In genomic region chr5:139562847-139563246, GRCh38 we compare ENCODE assay signal across 9 cellular contexts. TPM values are rescaled to one million over a fixed set of nuclear protein-coding genes. Genes with fewer than 3 reads are reported as not detected.
DNase-seq lines count a peak whose midpoint lies in the region; ATAC-seq and TF ChIP-seq lines count a peak whose summit lies in the region.
"Had no signal": no experiment of that assay in that cellular context is flagged by ENCODE, and none has a peak within 500 bp of the region (broad histone marks: within the 10 kb centered on the region; RNA-seq: fewer than 3 reads in every experiment).

No MANE protein-coding gene starts in this region.

- H3K4me1 Mint-ChIP-seq in activated T-cell treated with anti-CD3 and anti-CD28 coated beads, Interleukin-2, amount 50 U/mL, for 24 hours (ENCODE audit: low read depth): peaks cover 45% of the 10 kb centered on the region
- H3K4me1 Mint-ChIP-seq in activated naive CD8-positive, alpha-beta T cell treated with anti-CD3 and anti-CD28 coated beads for 36 hours: peaks cover 39% of the 10 kb centered on the region

- ATAC-seq in left lung: no peak

- no peak for TF ChIP-seq POLR2A in thyroid gland (IDR thresholded peaks at IDR 0.05)

- peak overlapping the region; percentile 98 for H3K27ac Mint-ChIP-seq in activated T-cell treated with anti-CD3 and anti-CD28 coated beads, Interleukin-2, amount 50 U/mL, for 24 hours
- peak overlapping the region; percentile 96 for H3K27ac Mint-ChIP-seq in activated naive CD8-positive, alpha-beta T cell treated with anti-CD3 and anti-CD28 coated beads for 36 hours

- peak overlapping the region; percentile 99 for H3K4me3 Mint-ChIP-seq in activated T-cell treated with anti-CD3 and anti-CD28 coated beads, Interleukin-2, amount 50 U/mL, for 24 hours
- peak overlapping the region; percentile 98 for H3K4me3 Mint-ChIP-seq in activated naive CD8-positive, alpha-beta T cell treated with anti-CD3 and anti-CD28 coated beads for 36 hours

- H3K4me3 ChIP-seq in left lung (peak overlapping the region; percentile 77 to 85), thyroid gland (replicated peaks in 1 of 3) (peak overlapping the region in 1 of 3 donors; percentile 87)

- peaks cover 63% of the 10 kb centered on the region for H3K36me3 Mint-ChIP-seq in activated T-cell treated with anti-CD3 and anti-CD28 coated beads, Interleukin-2, amount 50 U/mL, for 24 hours (ENCODE audit: low read depth)
- peaks cover 52% of the 10 kb centered on the region for H3K36me3 Mint-ChIP-seq in activated naive CD8-positive, alpha-beta T cell treated with anti-CD3 and anti-CD28 coated beads for 36 hours

- no peaks in the 10 kb centered on the region for H3K27me3 Mint-ChIP-seq in activated T-cell treated with anti-CD3 and anti-CD28 coated beads, Interleukin-2, amount 50 U/mL, for 24 hours
- H3K27me3 Mint-ChIP-seq in activated naive CD8-positive, alpha-beta T cell treated with anti-CD3 and anti-CD28 coated beads for 36 hours: no peaks in the 10 kb centered on the region

- H3K27me3 ChIP-seq in left lung (no peaks in the 10 kb centered on the region), thyroid gland (no peaks in the 10 kb centered on the region)

- no peaks in the 10 kb centered on the region for H3K9me3 Mint-ChIP-seq in activated T-cell treated with anti-CD3 and anti-CD28 coated beads, Interleukin-2, amount 50 U/mL, for 24 hours
- H3K9me3 Mint-ChIP-seq in activated naive CD8-positive, alpha-beta T cell treated with anti-CD3 and anti-CD28 coated beads for 36 hours: no peaks in the 10 kb centered on the region

- no peaks in the 10 kb centered on the region for H3K9me3 ChIP-seq in left lung
- no peaks in the 10 kb centered on the region for H3K9me3 ChIP-seq in thyroid gland

- peaks cover 32 to 56% of the 10 kb centered on the region in 2 donors for H3K4me1 ChIP-seq in left lung
- H3K4me1 ChIP-seq in thyroid gland: peaks cover 48 to 49% of the 10 kb centered on the region in 2 donors

- DNase-seq in activated T-cell treated with anti-CD3 and anti-CD28 coated beads, Interleukin-2, amount 50 U/mL, for 24 hours: no peak
- no peak for DNase-seq in activated T-cell treated with anti-CD3 and anti-CD28 coated beads, Interleukin-2, amount 50 U/mL, for 48 hours
- no peak for DNase-seq in activated naive CD8-positive, alpha-beta T cell treated with anti-CD3 and anti-CD28 coated beads for 36 hours
- DNase-seq in left lung: no peak
- DNase-seq in thyroid gland: no peak
- DNase-seq in C1 segment of cervical spinal cord (lab: John Stamatoyannopoulos, UW): no peak
- DNase-seq in NCI-H1417 treated with DMSO at 0.1 percent for 48 hours (lab: John Stamatoyannopoulos, UW): no peak
- DNase-seq in NCI-H1436 treated with DMSO at 0.1 percent for 48 hours (lab: John Stamatoyannopoulos, UW): no peak
- DNase-seq: NCI-H1436 had no signal

- WGBS in thyroid gland, 2 donors: 34 to 43% methylated on average over 5 of the region's 5 CpGs

- no peak overlapping the region for H3K27ac ChIP-seq in left lung
- peak overlapping the region in 2 of 3 donors; percentile 96 for H3K27ac ChIP-seq in thyroid gland

- no peak for TF ChIP-seq CTCF in left lung (IDR thresholded peaks at IDR 0.05)
- no peak for TF ChIP-seq CTCF in thyroid gland (IDR thresholded peaks at IDR 0.05)

- intact Hi-C loops in left lung (cut with DNase I) (no loop called here), thyroid gland (cut with DNase I) (no loop called here)

- H3K36me3 ChIP-seq in left lung (peaks cover 0 to 5% of the 10 kb centered on the region in 2 donors), thyroid gland (no peaks in the 10 kb centered on the region)

RNA-seq across cellular contexts. Expression of gene UBE2D2, which starts 1.7 kb away (rescaled TPM):
- 100 to 1,000 TPM; 286 to 297 TPM for total RNA-seq in activated naive CD8-positive, alpha-beta T cell treated with anti-CD3 and anti-CD28 coated beads for 36 hours
- total RNA-seq in left lung (100 to 1,000 TPM; 122 to 125 TPM), thyroid gland (100 to 1,000 TPM in 2 of 4 donors, 10 to 100 TPM in 2; 72.4 to 125 (median 99.5) TPM)

Comparison
In these comparisons a context has a peak if more than half of its experiments do, and no peak if none do; other contexts are left out.
1. H3K27ac ChIP-seq: peak in thyroid gland (2 of 3); none in left lung (0 of 2).